Comparison of ENCODE assay signal across 10 cellular contexts in the genomic region with DNA sequence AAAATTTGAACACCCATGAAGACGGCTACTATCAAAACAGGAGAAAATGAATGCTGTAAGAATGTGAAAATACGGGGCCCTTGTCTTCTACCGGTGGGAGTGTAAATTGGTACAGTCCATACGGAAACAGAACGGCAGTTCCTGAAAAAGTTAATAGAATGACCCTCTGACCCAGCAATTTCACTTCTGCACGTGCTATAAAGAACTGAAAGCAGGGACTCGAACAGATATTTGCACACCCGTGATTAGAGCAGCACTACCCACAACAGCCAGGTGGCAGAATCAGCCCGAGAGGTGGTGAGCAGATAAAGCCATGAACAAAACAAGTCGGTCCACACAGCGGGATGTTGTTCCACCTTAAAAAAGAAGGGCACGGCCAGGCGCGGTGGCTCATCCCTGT. TPM values are rescaled to one million over a fixed set of nuclear protein-coding genes. Genes with fewer than 3 reads are reported as not detected.
DNase-seq lines count a peak whose midpoint lies in the region; ATAC-seq and TF ChIP-seq lines count a peak whose summit lies in the region.
"Had no signal": no experiment of that assay in that cellular context is flagged by ENCODE, and none has a peak within 500 bp of the region (broad histone marks: within the 10 kb centered on the region; RNA-seq: fewer than 3 reads in every experiment).

No MANE protein-coding gene starts in this region.

- TF ChIP-seq CTCF in SU-DHL-6 (IDR thresholded peaks at IDR 0.05; ENCODE audit: insufficient read depth, low read length, poor library complexity, severe bottlenecking) (peak; percentile 11), transverse colon (IDR thresholded peaks at IDR 0.05) (peak; percentile 26 to 61 (median 33))

- TF ChIP-seq POLR2A in transverse colon (IDR thresholded peaks at IDR 0.05), result no peak

- no peak overlapping the region for H2AFZ ChIP-seq in SU-DHL-6 (ENCODE audit: low read depth, low read length, severe bottlenecking)

- no peaks in the 10 kb centered on the region for H3K36me3 ChIP-seq in SU-DHL-6 (ENCODE audit: low read length)
- H3K36me3 ChIP-seq in transverse colon, result no peaks in the 10 kb centered on the region

- H3K4me3 Mint-ChIP-seq in activated naive CD4-positive, alpha-beta T cell treated with anti-CD3 and anti-CD28 coated beads, Interleukin-2, amount 10 ng/mL, durations not matched to agents 7 days and 5 days, result no peak overlapping the region

- H3K4me1 Mint-ChIP-seq in activated naive CD4-positive, alpha-beta T cell treated with anti-CD3 and anti-CD28 coated beads, Interleukin-2, amount 10 ng/mL, durations not matched to agents 7 days and 5 days, result peaks cover 7% of the 10 kb centered on the region

- H3K4me3 ChIP-seq in SU-DHL-6 (ENCODE audit: insufficient read depth, low read length, poor library complexity, severe bottlenecking) (no peak overlapping the region), transverse colon (no peak overlapping the region)

- in situ Hi-C loops in transverse colon (cut with MboI; ENCODE audit: low pct_ligation_motif_present in 1 of 4, low pct_unique_long_range_greater_than_20kb in 1 of 4, low sequenced_read_pairs in 3 of 4), result loop anchor here in 3 of 4 donors (25.0 kb wide), 2 partner anchors 122 to 197 kb away; a partner anchor contains a TSS

- intact Hi-C loops in Right ventricle myocardium superior (cut with DNase I), result loop anchor here (10.0 kb wide), 1 partner anchor 140 kb away; no protein-coding TSS in a partner anchor
- intact Hi-C loops in cardiac septum (cut with DNase I), result no loop called here
- intact Hi-C loops in transverse colon (cut with DNase I; ENCODE audit: low total_unique reads), result no loop called here

- DNase-seq in Right ventricle myocardium superior (no peak), cardiac septum (ENCODE audit: low spot score) (no peak), transverse colon (no peak), NCI-H128 (lab: John Stamatoyannopoulos, UW; ENCODE audit: unreplicated experiment) (no peak), NCI-H345 (lab: John Stamatoyannopoulos, UW) (no peak)
- DNase-seq in activated naive CD4-positive, alpha-beta T cell treated with anti-CD3 and anti-CD28 coated beads, Interleukin-2, amount 10 ng/mL, durations not matched to agents 7 days and 5 days, result no peak
- DNase-seq: foreskin melanocyte, trophoblast cell had no signal

- H3K27ac ChIP-seq in SU-DHL-6 (ENCODE audit: low read depth, low read length) (no peak overlapping the region), transverse colon (peak overlapping the region in 1 of 4 donors; percentile 16)

- no peaks in the 10 kb centered on the region for H3K9me2 ChIP-seq in SU-DHL-6 (replicated peaks; ENCODE audit: insufficient read depth, low read length)

- no peaks in the 10 kb centered on the region for H3K79me2 ChIP-seq in SU-DHL-6 (ENCODE audit: insufficient read depth, low read length)

- no peaks in the 10 kb centered on the region for H3K36me3 Mint-ChIP-seq in activated naive CD4-positive, alpha-beta T cell treated with anti-CD3 and anti-CD28 coated beads, Interleukin-2, amount 10 ng/mL, durations not matched to agents 7 days and 5 days

- H3K4me1 ChIP-seq in transverse colon, result peaks cover 0 to 48% (median 26%) of the 10 kb centered on the region in 4 donors

- peaks cover 12% of the 10 kb centered on the region for H3K9me3 Mint-ChIP-seq in activated naive CD4-positive, alpha-beta T cell treated with anti-CD3 and anti-CD28 coated beads, Interleukin-2, amount 10 ng/mL, durations not matched to agents 7 days and 5 days

- no peak for TF ChIP-seq EP300 in transverse colon (IDR thresholded peaks at IDR 0.05; ENCODE audit: low read depth)

- no peak overlapping the region for H3K27ac Mint-ChIP-seq in activated naive CD4-positive, alpha-beta T cell treated with anti-CD3 and anti-CD28 coated beads, Interleukin-2, amount 10 ng/mL, durations not matched to agents 7 days and 5 days

- no peaks in the 10 kb centered on the region for H3K9me3 ChIP-seq in SU-DHL-6 (ENCODE audit: insufficient read depth, low read length)
- H3K9me3 ChIP-seq in transverse colon, result no peaks in the 10 kb centered on the region

- no peaks in the 10 kb centered on the region for H3F3A ChIP-seq in SU-DHL-6 (ENCODE audit: insufficient read depth)

- CTCF ChIA-PET in activated naive CD4-positive, alpha-beta T cell treated with anti-CD3 and anti-CD28 coated beads, Interleukin-2, amount 10 ng/mL, durations not matched to agents 7 days and 5 days (lab: Charles Lee), result no interaction called here

- 30 to 39% methylated on average over 7 to 14 of the region's 14 CpGs for WGBS in transverse colon (ENCODE audit: low coverage in 1 of 2), 2 donors

- H3K9ac ChIP-seq in SU-DHL-6 (ENCODE audit: low read length), result no peak overlapping the region

- H3K27me3 ChIP-seq in SU-DHL-6 (ENCODE audit: low read length) (no peaks in the 10 kb centered on the region), transverse colon (no peaks in the 10 kb centered on the region)

- ATAC-seq in Right ventricle myocardium superior (ENCODE audit: poor library complexity), result peak; percentile 6
- peak; percentile 47 for ATAC-seq in HG03060 (IDR thresholded peaks at IDR 0.05; ENCODE audit: low read depth, unreplicated experiment)

- peaks cover 39% of the 10 kb centered on the region for H3K27me3 Mint-ChIP-seq in activated naive CD4-positive, alpha-beta T cell treated with anti-CD3 and anti-CD28 coated beads, Interleukin-2, amount 10 ng/mL, durations not matched to agents 7 days and 5 days

- no peak overlapping the region for H3K4me2 ChIP-seq in SU-DHL-6 (ENCODE audit: low read depth, low read length, poor library complexity, severe bottlenecking)

- no peaks in the 10 kb centered on the region for H4K20me1 ChIP-seq in SU-DHL-6 (ENCODE audit: low read depth, low read length)

RNA-seq across cellular contexts. Expression of a gene that starts 22.6 kb away (rescaled TPM):
- total RNA-seq in Right ventricle myocardium superior (172 TPM), cardiac septum (127 TPM), transverse colon (100 to 1,000 TPM in 1 of 4 donors, 10 to 100 TPM in 3; 60.7 to 144 (median 61.4) TPM)
